Comparison of ENCODE assay signal across 15 cellular contexts in genomic region chr5:158898185-158899177, GRCh38.
A peak's percentile ranks its signal among the peaks of the same experiment; 100 is the strongest.
DNase-seq lines count a peak whose midpoint lies in the region; ATAC-seq, FAIRE-seq and TF ChIP-seq lines count a peak whose summit lies in the region.
"Had no signal": no experiment of that assay in that cellular context is flagged by ENCODE, and none has a peak within 500 bp of the region (broad histone marks: within the 10 kb centered on the region; RNA-seq: fewer than 3 reads in every experiment).

No MANE protein-coding gene starts in this region.

- H3K4me1 Mint-ChIP-seq in Caco-2 (ENCODE audit: low read depth, unreplicated experiment): no peaks in the 10 kb centered on the region

- TF ChIP-seq CTCF in OCI-LY7 (conservative IDR thresholded peaks at IDR 0.05; ENCODE audit: low read length) (no peak), Caco-2 (IDR thresholded peaks at IDR 0.05; ENCODE audit: insufficient read depth in 1 of 2, low read depth in 1 of 2, low read length in 1 of 2, severe bottlenecking in 1 of 2, unreplicated experiment in 1 of 2) (no peak)

- H3K4me3 ChIP-seq in OCI-LY7 (ENCODE audit: low read depth, low read length, poor library complexity, severe bottlenecking): no peak overlapping the region
- H3K4me3 ChIP-seq in Caco-2 (ENCODE audit: low read depth, low read length): no peak overlapping the region

- no peaks in the 10 kb centered on the region for H3K36me3 Mint-ChIP-seq in Caco-2 (ENCODE audit: insufficient read depth, unreplicated experiment)
- H3K36me3 Mint-ChIP-seq: brain; CD8-positive, alpha-beta T cell had no signal

- TF ChIP-seq POLR2A in GM12891 (IDR thresholded peaks at IDR 0.05; ENCODE audit: low read depth, low read length): no peak

- H4K20me1 ChIP-seq in OCI-LY7 (ENCODE audit: insufficient read depth, low read length): no peaks in the 10 kb centered on the region

- BruUV-seq in OCI-LY7 (replicated peaks; lab: Mats Ljungman, UMichigan) (no TSS peak), Caco-2 (replicated peaks; lab: Mats Ljungman, UMichigan) (no TSS peak)

- H3K4me1 ChIP-seq in OCI-LY7 (ENCODE audit: insufficient read depth, low read length, poor library complexity, severe bottlenecking) (peaks cover 16% of the 10 kb centered on the region), Caco-2 (no peaks in the 10 kb centered on the region)
- H3K4me1 ChIP-seq: foreskin keratinocyte had no signal

- H3K9me3 Mint-ChIP-seq in Caco-2 (ENCODE audit: unreplicated experiment): no peaks in the 10 kb centered on the region
- H3K9me3 Mint-ChIP-seq: brain; CD8-positive, alpha-beta T cell had no signal

- peak overlapping the region; percentile 53 for H3K4me2 ChIP-seq in OCI-LY7 (ENCODE audit: low read length)

- CTCF ChIA-PET in OCI-LY7 (lab: Charles Lee; ENCODE audit: unreplicated experiment) (no interaction called here), Caco-2 (lab: Charles Lee) (no interaction called here)

- no peak overlapping the region for H3K4me3 Mint-ChIP-seq in Caco-2 (ENCODE audit: unreplicated experiment)
- H3K4me3 Mint-ChIP-seq: brain; CD8-positive, alpha-beta T cell had no signal

- no peak overlapping the region for H3K27ac ChIP-seq in OCI-LY7 (ENCODE audit: low read depth, low read length, poor library complexity, severe bottlenecking)
- H3K27ac ChIP-seq: foreskin keratinocyte had no signal

- POLR2A ChIA-PET in OCI-LY7 (lab: Charles Lee) (interaction anchor here (0.6 to 2.2 kb wide), 3 partner anchors 19 to 216 kb away, joined by 3 to 7 read pairs (median 3); no protein-coding TSS in a partner anchor), Caco-2 (lab: Charles Lee) (no interaction called here)

- intact Hi-C loops in OCI-LY7 (cut with micrococcal nuclease; ENCODE audit: unreplicated experiment) (no loop called here), Caco-2 (cut with micrococcal nuclease; ENCODE audit: unreplicated experiment) (no loop called here)

- no peak overlapping the region for H3K27ac Mint-ChIP-seq in Caco-2 (ENCODE audit: unreplicated experiment)
- H3K27ac Mint-ChIP-seq: brain; CD8-positive, alpha-beta T cell had no signal

- peak; percentile 77 for ATAC-seq in GM19463 (IDR thresholded peaks at IDR 0.05; ENCODE audit: unreplicated experiment)
- peak; percentile 73 for ATAC-seq in HG02981 (IDR thresholded peaks at IDR 0.05; ENCODE audit: unreplicated experiment)
- ATAC-seq: CD8-positive, alpha-beta T cell; foreskin keratinocyte had no signal

- H3K9me2 ChIP-seq in OCI-LY7 (ENCODE audit: insufficient read depth, low read length): no peaks in the 10 kb centered on the region

- no peaks in the 10 kb centered on the region for H3K79me2 ChIP-seq in OCI-LY7 (ENCODE audit: insufficient read depth, low read depth, low read length)

- no peaks in the 10 kb centered on the region for H3K27me3 ChIP-seq in Caco-2 (replicated peaks; ENCODE audit: control insufficient read depth, insufficient read depth, low read length)

- H3K9me3 ChIP-seq in OCI-LY7 (ENCODE audit: low read length): no peaks in the 10 kb centered on the region
- no peaks in the 10 kb centered on the region for H3K9me3 ChIP-seq in Caco-2

- peaks cover 21% of the 10 kb centered on the region for H3K27me3 Mint-ChIP-seq in Caco-2 (ENCODE audit: insufficient read depth, unreplicated experiment)
- H3K27me3 Mint-ChIP-seq: brain had no signal

- no peaks in the 10 kb centered on the region for H3K36me3 ChIP-seq in OCI-LY7 (ENCODE audit: insufficient read depth, low read length)
- no peaks in the 10 kb centered on the region for H3K36me3 ChIP-seq in Caco-2 (ENCODE audit: control insufficient read depth, insufficient read depth, low read length)

- no peak overlapping the region for H2AFZ ChIP-seq in OCI-LY7 (ENCODE audit: low read length)

- FAIRE-seq in GM12891 (lab: Jason Lieb, UNC): peak; percentile 86
- FAIRE-seq: small intestine had no signal

- DNase-seq in GM12891 (ENCODE audit: insufficient read length, low spot score): no peak
- DNase-seq in OCI-LY7 (ENCODE audit: low spot score): peak; percentile 29
- DNase-seq in stimulated activated CD4-positive, alpha-beta T cell treated with anti-CD3 and anti-CD28 coated beads, Interleukin-2, amount 100 ng/mL, for 48 hours: no peak
- no peak for DNase-seq in NCI-H345 (lab: John Stamatoyannopoulos, UW)
- DNase-seq in activated gamma-delta T cell treated with Interleukin-2 at 50 U/mL for 16 hours: no peak
- no peak for DNase-seq in Caco-2
- DNase-seq: activated CD4-positive, alpha-beta T cell treated with anti-CD3 and anti-CD28 coated beads, Interleukin-2, amount 50 U/mL, for 48 hours; CD8-positive, alpha-beta T cell; foreskin keratinocyte; midbrain; NCI-H1048; small intestine had no signal

TF ChIP-seq in GM12891, 5 proteins besides CTCF, POLR2A, EP300 and RAD21:
- TF ChIP-seq PAX5 (IDR thresholded peaks at IDR 0.05; ENCODE audit: insufficient read depth, low read length, severe bottlenecking): no peak
- TF ChIP-seq TAF1 (IDR thresholded peaks at IDR 0.05; ENCODE audit: low read depth, low read length): no peak
- no peak for TF ChIP-seq POU2F2 (IDR thresholded peaks at IDR 0.05; ENCODE audit: low read depth, low read length)
- peak; percentile 88 for TF ChIP-seq SPI1 (IDR thresholded peaks at IDR 0.05; ENCODE audit: low read depth, low read length)
- no peak for TF ChIP-seq POLR2AphosphoS5 (IDR thresholded peaks at IDR 0.05; ENCODE audit: low read depth, low read length)
